1 cellular context compared by ENCODE assay signal in the genomic region with DNA sequence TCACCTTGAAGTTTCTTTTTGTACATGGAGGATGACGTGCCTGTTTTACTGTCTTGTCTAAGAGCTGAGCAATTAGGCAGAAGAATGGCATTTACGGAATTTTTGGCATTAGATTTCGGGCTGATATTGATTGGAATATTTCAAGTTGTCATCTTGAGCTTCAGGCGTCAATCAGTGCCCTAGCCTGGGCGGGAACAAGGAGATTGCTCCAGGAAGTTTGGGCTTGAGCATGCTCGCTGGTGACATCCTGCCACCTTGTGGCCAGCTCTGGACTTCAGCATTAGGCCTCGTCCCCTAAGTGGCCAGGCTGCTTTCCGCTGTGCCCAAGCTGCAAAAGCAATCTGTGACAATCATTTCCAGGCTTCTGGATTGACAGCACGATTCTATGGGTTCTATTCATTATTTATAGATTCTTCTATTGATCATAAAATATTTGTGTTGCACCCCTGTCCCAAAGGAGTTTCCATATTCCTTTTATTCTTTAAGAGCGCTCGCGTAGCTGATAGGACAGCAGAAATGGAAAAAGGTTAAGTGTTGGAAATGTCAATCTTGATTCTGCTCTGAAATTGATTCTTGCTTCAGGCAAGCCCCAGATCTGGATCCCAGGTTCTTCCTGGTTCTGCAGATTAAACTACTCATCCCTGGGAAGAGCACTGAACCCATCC.
TF ChIP-seq lines count a peak whose summit lies in the region.

No MANE protein-coding gene starts in this region.

TF ChIP-seq in HepG2, 621 proteins besides CTCF, POLR2A, EP300 and RAD21 (continued from another document and continues in another):
- TF ChIP-seq, protein P1, sequence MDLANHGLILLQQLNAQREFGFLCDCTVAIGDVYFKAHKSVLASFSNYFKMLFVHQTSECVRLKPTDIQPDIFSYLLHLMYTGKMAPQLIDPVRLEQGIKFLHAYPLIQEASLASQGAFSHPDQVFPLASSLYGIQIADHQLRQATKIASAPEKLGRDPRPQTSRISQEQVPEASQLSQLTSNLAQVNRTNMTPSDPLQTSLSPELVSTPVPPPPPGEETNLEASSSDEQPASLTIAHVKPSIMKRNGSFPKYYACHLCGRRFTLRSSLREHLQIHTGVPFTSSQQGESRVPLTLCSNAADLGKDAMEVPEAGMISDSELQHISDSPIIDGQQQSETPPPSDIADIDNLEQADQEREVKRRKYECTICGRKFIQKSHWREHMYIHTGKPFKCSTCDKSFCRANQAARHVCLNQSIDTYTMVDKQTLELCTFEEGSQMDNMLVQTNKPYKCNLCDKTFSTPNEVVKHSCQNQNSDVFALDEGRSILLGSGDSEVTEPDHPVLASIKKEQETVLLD (CRISPR knock-in tag; IDR thresholded peaks at IDR 0.05; ENCODE audit: low read depth): no peak
- TF ChIP-seq, protein P2, sequence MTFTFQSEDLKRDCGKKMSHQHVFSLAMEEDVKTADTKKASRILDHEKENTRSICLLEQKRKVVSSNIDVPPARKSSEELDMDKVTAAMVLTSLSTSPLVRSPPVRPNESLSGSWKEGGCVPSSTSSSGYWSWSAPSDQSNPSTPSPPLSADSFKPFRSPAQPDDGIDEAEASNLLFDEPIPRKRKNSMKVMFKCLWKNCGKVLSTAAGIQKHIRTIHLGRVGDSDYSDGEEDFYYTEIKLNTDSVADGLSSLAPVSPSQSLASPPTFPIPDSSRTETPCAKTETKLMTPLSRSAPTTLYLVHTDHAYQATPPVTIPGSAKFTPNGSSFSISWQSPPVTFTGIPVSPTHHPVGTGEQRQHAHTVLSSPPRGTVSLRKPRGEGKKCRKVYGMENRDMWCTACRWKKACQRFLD (CRISPR knock-in tag; IDR thresholded peaks at IDR 0.05; ENCODE audit: borderline replicate concordance): no peak
- TF ChIP-seq PPARG (CRISPR knock-in tag; conservative IDR thresholded peaks at IDR 0.05): no peak
- TF ChIP-seq ZNF557 (CRISPR knock-in tag; IDR thresholded peaks at IDR 0.05): no peak
- no peak for TF ChIP-seq CREM (IDR thresholded peaks at IDR 0.05)
- TF ChIP-seq CREM (CRISPR knock-in tag; IDR thresholded peaks at IDR 0.05): no peak
- TF ChIP-seq SP5 (CRISPR knock-in tag; IDR thresholded peaks at IDR 0.05; ENCODE audit: borderline replicate concordance, low read depth): peak; percentile 23; the same call in 1 of the 2 replicates
- TF ChIP-seq KDM5B (CRISPR knock-in tag; IDR thresholded peaks at IDR 0.05; ENCODE audit: borderline replicate concordance): no peak
- TF ChIP-seq, protein P3, sequence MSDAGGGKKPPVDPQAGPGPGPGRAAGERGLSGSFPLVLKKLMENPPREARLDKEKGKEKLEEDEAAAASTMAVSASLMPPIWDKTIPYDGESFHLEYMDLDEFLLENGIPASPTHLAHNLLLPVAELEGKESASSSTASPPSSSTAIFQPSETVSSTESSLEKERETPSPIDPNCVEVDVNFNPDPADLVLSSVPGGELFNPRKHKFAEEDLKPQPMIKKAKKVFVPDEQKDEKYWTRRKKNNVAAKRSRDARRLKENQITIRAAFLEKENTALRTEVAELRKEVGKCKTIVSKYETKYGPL (CRISPR knock-in tag; IDR thresholded peaks at IDR 0.05): no peak
- TF ChIP-seq, protein P4, sequence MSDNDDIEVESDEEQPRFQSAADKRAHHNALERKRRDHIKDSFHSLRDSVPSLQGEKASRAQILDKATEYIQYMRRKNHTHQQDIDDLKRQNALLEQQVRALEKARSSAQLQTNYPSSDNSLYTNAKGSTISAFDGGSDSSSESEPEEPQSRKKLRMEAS (IDR thresholded peaks at IDR 0.05): peak; percentile 65; the same call in 1 of the 2 replicates
- TF ChIP-seq, protein P5, sequence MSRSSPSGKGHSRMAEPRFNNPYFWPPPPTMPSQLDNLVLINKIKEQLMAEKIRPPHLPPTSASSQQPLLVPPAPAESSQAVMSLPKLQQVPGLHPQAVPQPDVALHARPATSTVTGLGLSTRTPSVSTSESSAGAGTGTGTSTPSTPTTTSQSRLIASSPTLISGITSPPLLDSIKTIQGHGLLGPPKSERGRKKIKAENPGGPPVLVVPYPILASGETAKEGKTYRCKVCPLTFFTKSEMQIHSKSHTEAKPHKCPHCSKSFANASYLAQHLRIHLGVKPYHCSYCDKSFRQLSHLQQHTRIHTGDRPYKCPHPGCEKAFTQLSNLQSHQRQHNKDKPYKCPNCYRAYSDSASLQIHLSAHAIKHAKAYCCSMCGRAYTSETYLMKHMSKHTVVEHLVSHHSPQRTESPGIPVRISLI (CRISPR knock-in tag; IDR thresholded peaks at IDR 0.05; ENCODE audit: borderline replicate concordance): no peak
- TF ChIP-seq, protein P6, sequence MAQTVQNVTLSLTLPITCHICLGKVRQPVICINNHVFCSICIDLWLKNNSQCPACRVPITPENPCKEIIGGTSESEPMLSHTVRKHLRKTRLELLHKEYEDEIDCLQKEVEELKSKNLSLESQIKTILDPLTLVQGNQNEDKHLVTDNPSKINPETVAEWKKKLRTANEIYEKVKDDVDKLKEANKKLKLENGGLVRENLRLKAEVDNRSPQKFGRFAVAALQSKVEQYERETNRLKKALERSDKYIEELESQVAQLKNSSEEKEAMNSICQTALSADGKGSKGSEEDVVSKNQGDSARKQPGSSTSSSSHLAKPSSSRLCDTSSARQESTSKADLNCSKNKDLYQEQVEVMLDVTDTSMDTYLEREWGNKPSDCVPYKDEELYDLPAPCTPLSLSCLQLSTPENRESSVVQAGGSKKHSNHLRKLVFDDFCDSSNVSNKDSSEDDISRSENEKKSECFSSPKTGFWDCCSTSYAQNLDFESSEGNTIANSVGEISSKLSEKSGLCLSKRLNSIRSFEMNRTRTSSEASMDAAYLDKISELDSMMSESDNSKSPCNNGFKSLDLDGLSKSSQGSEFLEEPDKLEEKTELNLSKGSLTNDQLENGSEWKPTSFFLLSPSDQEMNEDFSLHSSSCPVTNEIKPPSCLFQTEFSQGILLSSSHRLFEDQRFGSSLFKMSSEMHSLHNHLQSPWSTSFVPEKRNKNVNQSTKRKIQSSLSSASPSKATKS (CRISPR knock-in tag; IDR thresholded peaks at IDR 0.05): no peak
- TF ChIP-seq, protein P7, sequence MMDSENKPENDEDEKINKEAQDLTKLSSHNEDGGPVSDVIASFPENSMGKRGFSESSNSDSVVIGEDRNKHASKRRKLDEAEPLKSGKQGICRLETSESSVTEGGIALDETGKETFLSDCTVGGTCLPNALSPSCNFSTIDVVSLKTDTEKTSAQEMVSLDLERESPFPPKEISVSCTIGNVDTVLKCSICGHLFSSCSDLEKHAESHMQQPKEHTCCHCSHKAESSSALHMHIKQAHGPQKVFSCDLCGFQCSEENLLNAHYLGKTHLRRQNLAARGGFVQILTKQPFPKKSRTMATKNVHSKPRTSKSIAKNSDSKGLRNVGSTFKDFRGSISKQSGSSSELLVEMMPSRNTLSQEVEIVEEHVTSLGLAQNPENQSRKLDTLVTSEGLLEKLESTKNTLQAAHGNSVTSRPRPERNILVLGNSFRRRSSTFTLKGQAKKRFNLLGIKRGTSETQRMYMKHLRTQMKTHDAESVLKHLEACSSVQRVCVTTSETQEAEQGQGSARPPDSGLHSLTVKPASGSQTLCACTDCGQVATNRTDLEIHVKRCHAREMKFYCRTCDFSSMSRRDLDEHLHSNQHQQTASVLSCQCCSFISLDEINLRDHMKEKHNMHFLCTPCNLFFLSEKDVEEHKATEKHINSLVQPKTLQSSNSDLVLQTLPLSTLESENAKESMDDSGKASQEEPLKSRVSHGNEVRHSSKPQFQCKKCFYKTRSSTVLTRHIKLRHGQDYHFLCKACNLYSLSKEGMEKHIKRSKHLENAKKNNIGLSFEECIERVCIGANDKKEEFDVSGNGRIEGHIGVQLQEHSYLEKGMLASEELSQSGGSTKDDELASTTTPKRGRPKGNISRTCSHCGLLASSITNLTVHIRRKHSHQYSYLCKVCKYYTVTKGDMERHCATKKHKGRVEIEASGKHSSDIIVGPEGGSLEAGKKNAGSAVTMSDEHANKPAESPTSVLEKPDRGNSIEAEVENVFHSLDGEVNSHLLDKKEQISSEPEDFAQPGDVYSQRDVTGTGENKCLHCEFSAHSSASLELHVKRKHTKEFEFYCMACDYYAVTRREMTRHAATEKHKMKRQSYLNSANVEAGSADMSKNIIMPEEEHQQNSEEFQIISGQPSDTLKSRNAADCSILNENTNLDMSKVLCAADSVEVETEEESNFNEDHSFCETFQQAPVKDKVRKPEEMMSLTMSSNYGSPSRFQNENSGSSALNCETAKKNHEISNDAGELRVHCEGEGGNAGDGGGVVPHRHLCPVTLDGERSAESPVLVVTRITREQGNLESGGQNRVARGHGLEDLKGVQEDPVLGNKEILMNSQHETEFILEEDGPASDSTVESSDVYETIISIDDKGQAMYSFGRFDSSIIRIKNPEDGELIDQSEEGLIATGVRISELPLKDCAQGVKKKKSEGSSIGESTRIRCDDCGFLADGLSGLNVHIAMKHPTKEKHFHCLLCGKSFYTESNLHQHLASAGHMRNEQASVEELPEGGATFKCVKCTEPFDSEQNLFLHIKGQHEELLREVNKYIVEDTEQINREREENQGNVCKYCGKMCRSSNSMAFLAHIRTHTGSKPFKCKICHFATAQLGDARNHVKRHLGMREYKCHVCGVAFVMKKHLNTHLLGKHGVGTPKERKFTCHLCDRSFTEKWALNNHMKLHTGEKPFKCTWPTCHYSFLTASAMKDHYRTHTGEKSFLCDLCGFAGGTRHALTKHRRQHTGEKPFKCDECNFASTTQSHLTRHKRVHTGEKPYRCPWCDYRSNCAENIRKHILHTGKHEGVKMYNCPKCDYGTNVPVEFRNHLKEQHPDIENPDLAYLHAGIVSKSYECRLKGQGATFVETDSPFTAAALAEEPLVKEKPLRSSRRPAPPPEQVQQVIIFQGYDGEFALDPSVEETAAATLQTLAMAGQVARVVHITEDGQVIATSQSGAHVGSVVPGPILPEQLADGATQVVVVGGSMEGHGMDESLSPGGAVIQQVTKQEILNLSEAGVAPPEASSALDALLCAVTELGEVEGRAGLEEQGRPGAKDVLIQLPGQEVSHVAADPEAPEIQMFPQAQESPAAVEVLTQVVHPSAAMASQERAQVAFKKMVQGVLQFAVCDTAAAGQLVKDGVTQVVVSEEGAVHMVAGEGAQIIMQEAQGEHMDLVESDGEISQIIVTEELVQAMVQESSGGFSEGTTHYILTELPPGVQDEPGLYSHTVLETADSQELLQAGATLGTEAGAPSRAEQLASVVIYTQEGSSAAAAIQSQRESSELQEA (CRISPR knock-in tag; IDR thresholded peaks at IDR 0.05; ENCODE audit: not compliant biosample characterization): no peak
- no peak for TF ChIP-seq ZKSCAN1 (IDR thresholded peaks at IDR 0.05; ENCODE audit: low read length)
- TF ChIP-seq ZNF256 (CRISPR knock-in tag; conservative IDR thresholded peaks at IDR 0.05): no peak
- TF ChIP-seq HDAC1 (CRISPR knock-in tag; IDR thresholded peaks at IDR 0.05): 0 out of 2 replicates have a peak, but pooled peaks have one; percentile 25
- no peak for TF ChIP-seq TBP (CRISPR knock-in tag; IDR thresholded peaks at IDR 0.05)
- no peak for TF ChIP-seq ZNF644 (CRISPR knock-in tag; IDR thresholded peaks at IDR 0.05; ENCODE audit: low read depth)
- TF ChIP-seq PHB2 (IDR thresholded peaks at IDR 0.05; ENCODE audit: partially characterized antibody): no peak
- TF ChIP-seq ZNF350 (CRISPR knock-in tag; IDR thresholded peaks at IDR 0.05; ENCODE audit: borderline replicate concordance, low read depth): no peak
- TF ChIP-seq ZNF230 (CRISPR knock-in tag; IDR thresholded peaks at IDR 0.05): no peak
- TF ChIP-seq ZNF33B (CRISPR knock-in tag; IDR thresholded peaks at IDR 0.05): no peak
- no peak; the same call in 1 of the 2 replicates for TF ChIP-seq NFE2L2 (IDR thresholded peaks at IDR 0.05; ENCODE audit: low read length)
- TF ChIP-seq GZF1 (CRISPR knock-in tag; IDR thresholded peaks at IDR 0.05): no peak
- TF ChIP-seq ATF1 (CRISPR knock-in tag; IDR thresholded peaks at IDR 0.05): no peak
- 0 out of 2 replicates have a peak, but pooled peaks have one; percentile 33 for TF ChIP-seq TBX2 (CRISPR knock-in tag; IDR thresholded peaks at IDR 0.05; ENCODE audit: borderline replicate concordance)
- TF ChIP-seq, protein P8, sequence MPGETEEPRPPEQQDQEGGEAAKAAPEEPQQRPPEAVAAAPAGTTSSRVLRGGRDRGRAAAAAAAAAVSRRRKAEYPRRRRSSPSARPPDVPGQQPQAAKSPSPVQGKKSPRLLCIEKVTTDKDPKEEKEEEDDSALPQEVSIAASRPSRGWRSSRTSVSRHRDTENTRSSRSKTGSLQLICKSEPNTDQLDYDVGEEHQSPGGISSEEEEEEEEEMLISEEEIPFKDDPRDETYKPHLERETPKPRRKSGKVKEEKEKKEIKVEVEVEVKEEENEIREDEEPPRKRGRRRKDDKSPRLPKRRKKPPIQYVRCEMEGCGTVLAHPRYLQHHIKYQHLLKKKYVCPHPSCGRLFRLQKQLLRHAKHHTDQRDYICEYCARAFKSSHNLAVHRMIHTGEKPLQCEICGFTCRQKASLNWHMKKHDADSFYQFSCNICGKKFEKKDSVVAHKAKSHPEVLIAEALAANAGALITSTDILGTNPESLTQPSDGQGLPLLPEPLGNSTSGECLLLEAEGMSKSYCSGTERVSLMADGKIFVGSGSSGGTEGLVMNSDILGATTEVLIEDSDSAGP (CRISPR knock-in tag; IDR thresholded peaks at IDR 0.05; ENCODE audit: borderline replicate concordance): no peak
- TF ChIP-seq JUNB (CRISPR knock-in tag; IDR thresholded peaks at IDR 0.05; ENCODE audit: borderline replicate concordance): no peak
- TF ChIP-seq TSC22D2 (CRISPR knock-in tag; IDR thresholded peaks at IDR 0.05; ENCODE audit: borderline replicate concordance): no peak
- no peak for TF ChIP-seq ZNF34 (CRISPR knock-in tag; IDR thresholded peaks at IDR 0.05; ENCODE audit: borderline replicate concordance)
- TF ChIP-seq, protein P9, sequence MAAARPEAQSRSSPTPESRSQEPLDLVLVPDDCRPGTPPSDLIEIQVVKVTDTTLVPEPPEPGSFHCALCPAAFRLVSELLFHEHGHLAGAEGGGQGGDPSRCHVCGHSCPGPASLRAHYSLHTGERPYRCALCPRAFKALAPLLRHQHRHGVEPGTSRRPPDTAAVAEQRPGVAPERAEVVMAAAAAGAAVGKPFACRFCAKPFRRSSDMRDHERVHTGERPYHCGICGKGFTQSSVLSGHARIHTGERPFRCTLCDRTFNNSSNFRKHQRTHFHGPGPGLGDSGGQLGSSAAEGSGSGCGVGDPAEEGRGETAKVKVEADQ (CRISPR knock-in tag; IDR thresholded peaks at IDR 0.05; ENCODE audit: borderline replicate concordance): no peak
- no peak for TF ChIP-seq ZNF160 (CRISPR knock-in tag; IDR thresholded peaks at IDR 0.05)
- no peak for TF ChIP-seq ZNF264 (CRISPR knock-in tag; IDR thresholded peaks at IDR 0.05)
- peak; percentile 40; the same call in 1 of the 2 replicates for TF ChIP-seq ZFX (CRISPR knock-in tag; IDR thresholded peaks at IDR 0.05; ENCODE audit: low read depth)
- TF ChIP-seq CENPT (CRISPR knock-in tag; IDR thresholded peaks at IDR 0.05; ENCODE audit: low read depth): no peak
- TF ChIP-seq ZNF670 (CRISPR knock-in tag; IDR thresholded peaks at IDR 0.05; ENCODE audit: borderline replicate concordance): no peak
- 0 out of 2 replicates have a peak, but pooled peaks have one; percentile 30 for TF ChIP-seq BCL6 (CRISPR knock-in tag; IDR thresholded peaks at IDR 0.05)
- TF ChIP-seq REXO4 (CRISPR knock-in tag; IDR thresholded peaks at IDR 0.05; ENCODE audit: borderline replicate concordance): no peak
- TF ChIP-seq ZNF841 (CRISPR knock-in tag; IDR thresholded peaks at IDR 0.05; ENCODE audit: borderline replicate concordance): no peak
- TF ChIP-seq GABPB1 (CRISPR knock-in tag; IDR thresholded peaks at IDR 0.05): peak; percentile 37; the same call in 1 of the 2 replicates
- no peak for TF ChIP-seq GTF3A (CRISPR knock-in tag; conservative IDR thresholded peaks at IDR 0.05)
- TF ChIP-seq ZNF138 (CRISPR knock-in tag; IDR thresholded peaks at IDR 0.05; ENCODE audit: low read depth): no peak
- TF ChIP-seq HOXA3 (CRISPR knock-in tag; IDR thresholded peaks at IDR 0.05): 0 out of 2 replicates have a peak, but pooled peaks have one; percentile 13
- no peak for TF ChIP-seq KLF16 (CRISPR knock-in tag; IDR thresholded peaks at IDR 0.05)
- no peak for TF ChIP-seq RORA (CRISPR knock-in tag; IDR thresholded peaks at IDR 0.05)
- TF ChIP-seq ZMYM4 (CRISPR knock-in tag; IDR thresholded peaks at IDR 0.05): peak; percentile 36; the same call in 1 of the 2 replicates
- TF ChIP-seq XRCC5 (optimal IDR thresholded peaks at IDR 0.05; ENCODE audit: low read length): peak; percentile 71
